ENCODE assay signal across 15 cellular contexts in the genomic region with DNA sequence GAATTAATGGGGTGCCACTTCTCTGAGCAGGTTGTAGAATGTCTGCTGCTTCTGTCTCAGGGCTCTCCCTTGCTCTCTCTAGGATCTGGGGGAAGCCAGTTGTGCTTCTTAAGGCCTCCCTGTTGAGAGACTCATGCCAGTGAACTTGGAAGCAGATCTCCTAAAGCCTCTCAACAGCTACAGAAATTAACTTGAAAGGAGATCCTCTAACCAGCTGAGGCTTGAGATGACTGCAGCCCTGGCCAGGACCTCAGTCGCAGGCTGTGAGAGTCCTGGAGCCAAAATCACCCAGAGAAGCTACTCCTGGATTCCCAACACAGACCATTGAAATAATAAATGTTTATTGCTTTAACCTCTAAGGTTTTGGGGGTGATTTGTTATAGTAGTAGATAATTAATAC.
DNase-seq lines count a peak whose midpoint lies in the region; ATAC-seq and TF ChIP-seq lines count a peak whose summit lies in the region.
"Had no signal": no experiment of that assay in that cellular context is flagged by ENCODE, and none has a peak within 500 bp of the region (broad histone marks: within the 10 kb centered on the region; RNA-seq: fewer than 3 reads in every experiment).

No MANE protein-coding gene starts in this region.

- no peak for TF ChIP-seq CTCF in GM23338 (conservative IDR thresholded peaks at IDR 0.05; ENCODE audit: low read depth in 2 of 2)
- TF ChIP-seq CTCF in body of pancreas (IDR thresholded peaks at IDR 0.05), result no peak
- TF ChIP-seq CTCF in nephron (IDR thresholded peaks at IDR 0.05; ENCODE audit: unreplicated experiment in 3 of 3), result no peak
- no peak for TF ChIP-seq CTCF in stomach (IDR thresholded peaks at IDR 0.05)

- no peaks in the 10 kb centered on the region for H3K36me3 ChIP-seq in GM23338 (ENCODE audit: insufficient read depth)
- no peaks in the 10 kb centered on the region for H3K36me3 ChIP-seq in body of pancreas (replicated peaks in 1 of 2; ENCODE audit: insufficient read depth in 1 of 2, low read depth in 2 of 2)
- H3K36me3 ChIP-seq in stomach, result no peaks in the 10 kb centered on the region
- H3K36me3 ChIP-seq: BE2C, HAP-1 had no signal

- no peak overlapping the region for H3K27ac ChIP-seq in GM23338 (ENCODE audit: low read depth)
- peak overlapping the region in 3 of 4 donors; percentile 71 to 77 (median 75) for H3K27ac ChIP-seq in body of pancreas
- H3K27ac ChIP-seq in stomach, result peak overlapping the region; percentile 16 to 66 (median 53)
- H3K27ac ChIP-seq: A549, C4-2B had no signal

- DNase-seq in GM23338 (ENCODE audit: low spot score) (no peak), body of pancreas (no peak), stomach (no peak)
- no peak for DNase-seq in activated CD4-positive, alpha-beta T cell treated with anti-CD3 and anti-CD28 coated beads, Interleukin-2, amount 10 ng/mL, durations not matched to agents 24 days and 14 days
- DNase-seq: BE2C; CD4-positive, alpha-beta memory T cell; DMS153; GOT3; HFFc6 had no signal

- H3K4me3 Mint-ChIP-seq in GM23338, result no peak overlapping the region
- H3K4me3 Mint-ChIP-seq in nephron, result peak overlapping the region in 1 of 3 experiments; percentile 49
- H3K4me3 Mint-ChIP-seq in activated CD4-positive, alpha-beta T cell treated with anti-CD3 and anti-CD28 coated beads, Interleukin-2, amount 10 ng/mL, durations not matched to agents 24 days and 14 days, result no peak overlapping the region
- H3K4me3 Mint-ChIP-seq: CD4-positive, alpha-beta memory T cell; HFFc6 had no signal

- H3K36me3 Mint-ChIP-seq in GM23338 (ENCODE audit: low read depth) (no peaks in the 10 kb centered on the region), nephron (ENCODE audit: low read depth) (no peaks in the 10 kb centered on the region)
- H3K36me3 Mint-ChIP-seq in activated CD4-positive, alpha-beta T cell treated with anti-CD3 and anti-CD28 coated beads, Interleukin-2, amount 10 ng/mL, durations not matched to agents 24 days and 14 days (ENCODE audit: low read depth), result no peaks in the 10 kb centered on the region
- H3K36me3 Mint-ChIP-seq: CD4-positive, alpha-beta memory T cell had no signal

- no peaks in the 10 kb centered on the region for H3K27me3 ChIP-seq in GM23338 (ENCODE audit: insufficient read depth)
- no peaks in the 10 kb centered on the region for H3K27me3 ChIP-seq in body of pancreas
- no peaks in the 10 kb centered on the region for H3K27me3 ChIP-seq in stomach
- H3K27me3 ChIP-seq: BE2C had no signal

- H3K4me1 Mint-ChIP-seq in GM23338, result peaks cover 29% of the 10 kb centered on the region
- H3K4me1 Mint-ChIP-seq in nephron, result peaks cover 52% of the 10 kb centered on the region
- no peaks in the 10 kb centered on the region for H3K4me1 Mint-ChIP-seq in activated CD4-positive, alpha-beta T cell treated with anti-CD3 and anti-CD28 coated beads, Interleukin-2, amount 10 ng/mL, durations not matched to agents 24 days and 14 days
- H3K4me1 Mint-ChIP-seq: CD4-positive, alpha-beta memory T cell had no signal

- intact Hi-C loops in body of pancreas (cut with DNase I) (no loop called here), stomach (cut with DNase I; ENCODE audit: low total_unique reads) (no loop called here)
- intact Hi-C loops in activated CD4-positive, alpha-beta T cell treated with anti-CD3 and anti-CD28 coated beads, Interleukin-2, amount 10 ng/mL, durations not matched to agents 24 days and 14 days (cut with micrococcal nuclease), result no loop called here

- 33 to 50% methylated on average over 1 of the region's 1 CpG for WGBS in body of pancreas, 2 donors
- 49 to 100% (median 64%) methylated on average over 1 of the region's 1 CpG for WGBS in stomach, 5 donors

- H3K4me1 ChIP-seq in GM23338 (ENCODE audit: insufficient read depth) (peaks cover 29% of the 10 kb centered on the region), body of pancreas (peaks cover 76% of the 10 kb centered on the region), stomach (peaks cover 14 to 58% (median 40%) of the 10 kb centered on the region in 4 donors)

- H4K20me1 ChIP-seq in GM23338 (replicated peaks; ENCODE audit: insufficient read depth), result no peaks in the 10 kb centered on the region

- H3K79me2 ChIP-seq in GM23338 (replicated peaks; ENCODE audit: insufficient read depth), result no peaks in the 10 kb centered on the region

- no peak overlapping the region for H3K4me2 ChIP-seq in GM23338
- H3K4me2 ChIP-seq: A549 had no signal

- H2AFZ ChIP-seq in GM23338, result peak overlapping the region; percentile 11; the same call in 1 of the 2 replicates

- no peaks in the 10 kb centered on the region for H3K27me3 Mint-ChIP-seq in GM23338 (ENCODE audit: insufficient read depth, low read depth, poor library complexity)
- no peaks in the 10 kb centered on the region for H3K27me3 Mint-ChIP-seq in nephron (ENCODE audit: low read depth)
- no peaks in the 10 kb centered on the region for H3K27me3 Mint-ChIP-seq in activated CD4-positive, alpha-beta T cell treated with anti-CD3 and anti-CD28 coated beads, Interleukin-2, amount 10 ng/mL, durations not matched to agents 24 days and 14 days

- H3K27ac Mint-ChIP-seq in GM23338 (peak overlapping the region; percentile 21; the same call in 1 of the 2 replicates), nephron (peak overlapping the region; percentile 83 to 87 (median 86))
- H3K27ac Mint-ChIP-seq in activated CD4-positive, alpha-beta T cell treated with anti-CD3 and anti-CD28 coated beads, Interleukin-2, amount 10 ng/mL, durations not matched to agents 24 days and 14 days, result no peak overlapping the region
- H3K27ac Mint-ChIP-seq: CD4-positive, alpha-beta memory T cell; HFFc6 had no signal

- H3K4me3 ChIP-seq in GM23338 (no peak overlapping the region), body of pancreas (no peak overlapping the region), stomach (no peak overlapping the region)
- H3K4me3 ChIP-seq: A549, HAP-1 had no signal

- no peaks in the 10 kb centered on the region for H3F3A ChIP-seq in GM23338 (replicated peaks; ENCODE audit: low read depth)

- ATAC-seq in GM23338, result no peak
- no peak for ATAC-seq in body of pancreas
- no peak for ATAC-seq in GM18858 (IDR thresholded peaks at IDR 0.05; ENCODE audit: unreplicated experiment)
- ATAC-seq: A549, HepG2 had no signal

- H3K9me2 ChIP-seq in GM23338 (ENCODE audit: insufficient read depth), result no peaks in the 10 kb centered on the region

- no peaks in the 10 kb centered on the region for H3K9me3 ChIP-seq in body of pancreas
- no peaks in the 10 kb centered on the region for H3K9me3 ChIP-seq in stomach
- H3K9me3 ChIP-seq: A549, BE2C, HAP-1 had no signal

- H3K9me3 Mint-ChIP-seq in GM23338, result no peaks in the 10 kb centered on the region
- no peaks in the 10 kb centered on the region for H3K9me3 Mint-ChIP-seq in nephron
- no peaks in the 10 kb centered on the region for H3K9me3 Mint-ChIP-seq in activated CD4-positive, alpha-beta T cell treated with anti-CD3 and anti-CD28 coated beads, Interleukin-2, amount 10 ng/mL, durations not matched to agents 24 days and 14 days
- H3K9me3 Mint-ChIP-seq: CD4-positive, alpha-beta memory T cell; HFFc6 had no signal

- TF ChIP-seq POLR2A in body of pancreas (IDR thresholded peaks at IDR 0.05) (no peak), stomach (IDR thresholded peaks at IDR 0.05) (no peak)

- TF ChIP-seq EP300 in stomach (IDR thresholded peaks at IDR 0.05), result no peak

TF ChIP-seq in GM23338, 12 proteins besides CTCF, POLR2A, EP300 and RAD21:
- TF ChIP-seq, protein P1, sequence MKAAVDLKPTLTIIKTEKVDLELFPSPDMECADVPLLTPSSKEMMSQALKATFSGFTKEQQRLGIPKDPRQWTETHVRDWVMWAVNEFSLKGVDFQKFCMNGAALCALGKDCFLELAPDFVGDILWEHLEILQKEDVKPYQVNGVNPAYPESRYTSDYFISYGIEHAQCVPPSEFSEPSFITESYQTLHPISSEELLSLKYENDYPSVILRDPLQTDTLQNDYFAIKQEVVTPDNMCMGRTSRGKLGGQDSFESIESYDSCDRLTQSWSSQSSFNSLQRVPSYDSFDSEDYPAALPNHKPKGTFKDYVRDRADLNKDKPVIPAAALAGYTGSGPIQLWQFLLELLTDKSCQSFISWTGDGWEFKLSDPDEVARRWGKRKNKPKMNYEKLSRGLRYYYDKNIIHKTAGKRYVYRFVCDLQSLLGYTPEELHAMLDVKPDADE (IDR thresholded peaks at IDR 0.05), result no peak
- TF ChIP-seq ZNF331 (CRISPR knock-in tag; IDR thresholded peaks at IDR 0.05; ENCODE audit: low read depth), result no peak
- no peak for TF ChIP-seq POLR2AphosphoS5 (IDR thresholded peaks at IDR 0.05; ENCODE audit: low read depth)
